ENCODE assay signal across 28 cellular contexts in the genomic region with DNA sequence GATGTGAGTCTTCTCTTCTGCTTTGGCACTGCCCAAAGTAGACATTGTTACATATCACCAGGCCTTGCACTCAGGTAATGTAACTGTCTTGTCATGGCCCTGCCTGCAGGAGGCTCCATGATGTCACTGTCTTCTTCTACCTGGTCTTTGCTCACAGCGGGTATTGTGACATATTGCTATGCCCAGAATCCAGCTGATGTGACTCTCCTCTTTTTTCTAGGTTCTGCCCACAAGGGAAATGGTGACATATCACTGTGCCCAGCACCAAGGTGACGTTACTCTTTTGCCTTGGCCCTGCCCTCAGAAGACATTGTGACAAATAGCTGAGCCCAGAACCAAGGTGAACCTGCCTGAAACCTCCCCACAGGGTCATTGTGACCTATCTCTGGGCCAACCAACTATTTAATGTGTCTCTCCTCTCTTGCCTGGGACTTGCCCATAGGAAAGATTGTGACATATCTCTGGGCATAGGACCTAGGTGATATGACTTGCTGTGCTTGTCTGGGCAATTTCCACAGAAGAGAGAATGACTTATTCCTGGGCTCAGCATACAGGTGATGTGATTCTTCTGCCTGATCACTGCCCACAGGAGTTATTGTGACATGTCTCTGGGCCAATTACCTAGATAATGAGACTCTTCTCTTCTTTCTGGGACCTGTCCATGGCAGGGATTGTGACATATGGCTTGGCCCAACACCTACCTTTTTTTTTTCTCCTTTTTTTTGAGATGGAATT. TPM values are rescaled to one million over a fixed set of nuclear protein-coding genes. Genes with fewer than 3 reads are reported as not detected.
DNase-seq lines count a peak whose midpoint lies in the region; ATAC-seq and TF ChIP-seq lines count a peak whose summit lies in the region.
"Had no signal": no experiment of that assay in that cellular context is flagged by ENCODE, and none has a peak within 500 bp of the region (broad histone marks: within the 10 kb centered on the region; RNA-seq: fewer than 3 reads in every experiment).

No MANE protein-coding gene starts in this region.

- CTCF ChIA-PET in CD8-positive, alpha-beta T cell (lab: Charles Lee) = no interaction called here
- CTCF ChIA-PET in OCI-LY7 (lab: Charles Lee; ENCODE audit: unreplicated experiment) = no interaction called here

- H3K27me3 Mint-ChIP-seq in CD8-positive, alpha-beta T cell (ENCODE audit: low read depth) = no peaks in the 10 kb centered on the region
- H3K27me3 Mint-ChIP-seq: IgD-negative memory B cell had no signal

- H3K4me3 ChIP-seq in CD8-positive, alpha-beta T cell (ENCODE audit: low read depth, low read length) = no peak overlapping the region
- no peak overlapping the region for H3K4me3 ChIP-seq in OCI-LY7 (ENCODE audit: low read depth, low read length, poor library complexity, severe bottlenecking)
- no peak overlapping the region for H3K4me3 ChIP-seq in esophagus (ENCODE audit: low read depth in 1 of 2, low read length in 2 of 2)
- no peak overlapping the region for H3K4me3 ChIP-seq in foreskin fibroblast (ENCODE audit: low read depth in 1 of 2, low read length in 2 of 2)
- H3K4me3 ChIP-seq: A549, gastrocnemius medialis, testis, uterus had no signal

- ATAC-seq in CD8-positive, alpha-beta T cell = peak; percentile 44
- ATAC-seq: A549, gastrocnemius medialis, left lobe of liver had no signal

- no peak overlapping the region for H2AFZ ChIP-seq in OCI-LY7 (ENCODE audit: low read length)

- no peaks in the 10 kb centered on the region for H3K27me3 ChIP-seq in CD8-positive, alpha-beta T cell (ENCODE audit: insufficient read depth, low read length)
- no peaks in the 10 kb centered on the region for H3K27me3 ChIP-seq in esophagus (ENCODE audit: control insufficient read depth in 1 of 2, insufficient read depth in 2 of 2, low read length in 2 of 2)
- H3K27me3 ChIP-seq: gastrocnemius medialis, testis, uterus had no signal

- H3K27ac Mint-ChIP-seq in CD8-positive, alpha-beta T cell = no peak overlapping the region
- H3K27ac Mint-ChIP-seq: CD14-positive monocyte, HFFc6, IgD-negative memory B cell, natural killer cell had no signal

- H3K27ac ChIP-seq in CD8-positive, alpha-beta T cell (ENCODE audit: low read depth, low read length) = no peak overlapping the region
- H3K27ac ChIP-seq in OCI-LY7 (ENCODE audit: low read depth, low read length, poor library complexity, severe bottlenecking) (no peak overlapping the region), esophagus (ENCODE audit: low read depth in 2 of 2, low read length in 1 of 2) (peak overlapping the region; percentile 57 to 76)
- H3K27ac ChIP-seq: A549, gastrocnemius medialis, testis, uterus had no signal

- POLR2A ChIA-PET in CD8-positive, alpha-beta T cell (lab: Charles Lee) = no interaction called here
- POLR2A ChIA-PET in OCI-LY7 (lab: Charles Lee) = interaction anchor here (1.0 kb wide), 1 partner anchor 13 kb away, joined by 3 read pairs; no protein-coding TSS in a partner anchor

- 54 to 57% methylated on average over 2 of the region's 2 CpGs for WGBS in esophagus, 2 donors

- DNase-seq in NCI-H748 (lab: John Stamatoyannopoulos, UW; ENCODE audit: unreplicated experiment) (peak; percentile 24), NCI-H748 treated with DMSO at 0.1 percent for 48 hours (lab: John Stamatoyannopoulos, UW) (no peak), OCI-LY7 (ENCODE audit: low spot score) (peak; percentile 53), GM19240 (ENCODE audit: insufficient read length, low spot score) (no peak), SHP77 treated with DMSO at 0.1 percent for 48 hours (lab: John Stamatoyannopoulos, UW) (no peak), foreskin fibroblast (no peak)
- no peak for DNase-seq in CD8-positive, alpha-beta T cell
- DNase-seq: activated CD4-positive, alpha-beta T cell treated with anti-CD3 and anti-CD28 coated beads, Interleukin-2, amount 50 U/mL, for 1 hour; activated effector memory CD4-positive, alpha-beta T cell treated with anti-CD3 and anti-CD28 coated beads, Interleukin-2, amount 50 U/mL, for 16 hours; EL; erythroblast; gastrocnemius medialis; HFFc6; hippocampal formation; natural killer cell; NCI-H1417 treated with DMSO at 0.1 percent for 48 hours; NCI-H2171; NCI-H510A treated with DMSO at 0.1 percent for 48 hours; SK-N-SH; small intestine; stimulated activated CD4-positive, alpha-beta T cell treated with anti-CD3 and anti-CD28 coated beads, Interleukin-1b, Interleukin-23, amount 100 ng/mL, for 48 hours; testis; uterus had no signal

- intact Hi-C loops in CD8-positive, alpha-beta T cell (cut with DNase I, micrococcal nuclease) = loop anchor here in 1 of 2 experiments (5.0 kb wide), 1 partner anchor 668 kb away; no protein-coding TSS in a partner anchor
- intact Hi-C loops in OCI-LY7 (cut with micrococcal nuclease; ENCODE audit: unreplicated experiment) = loop anchor here (5.0 kb wide), 4 partner anchors 53 to 313 kb away; no protein-coding TSS in a partner anchor

- H4K20me1 ChIP-seq in OCI-LY7 (ENCODE audit: insufficient read depth, low read length) = no peaks in the 10 kb centered on the region

- no peaks in the 10 kb centered on the region for H3K79me2 ChIP-seq in OCI-LY7 (ENCODE audit: insufficient read depth, low read depth, low read length)

- no peaks in the 10 kb centered on the region for H3K9me3 Mint-ChIP-seq in CD8-positive, alpha-beta T cell

- H3K9me2 ChIP-seq in OCI-LY7 (ENCODE audit: insufficient read depth, low read length) = no peaks in the 10 kb centered on the region
- H3K9me2 ChIP-seq: SK-N-SH had no signal

- no peaks in the 10 kb centered on the region for H3K9me3 ChIP-seq in CD8-positive, alpha-beta T cell (ENCODE audit: low read length)
- H3K9me3 ChIP-seq in OCI-LY7 (ENCODE audit: low read length) = no peaks in the 10 kb centered on the region
- H3K9me3 ChIP-seq in esophagus (ENCODE audit: control insufficient read depth in 2 of 2, insufficient read depth in 1 of 2, low read depth in 1 of 2, low read length in 1 of 2) = no peaks in the 10 kb centered on the region
- H3K9me3 ChIP-seq: gastrocnemius medialis, SK-N-SH, testis, uterus had no signal

- no peaks in the 10 kb centered on the region for H3K36me3 ChIP-seq in CD8-positive, alpha-beta T cell (ENCODE audit: insufficient read depth, low read length)
- H3K36me3 ChIP-seq in OCI-LY7 (ENCODE audit: insufficient read depth, low read length) = no peaks in the 10 kb centered on the region
- H3K36me3 ChIP-seq in esophagus (ENCODE audit: control insufficient read depth in 2 of 2, insufficient read depth in 2 of 2, low read length in 1 of 2) = no peaks in the 10 kb centered on the region
- H3K36me3 ChIP-seq: gastrocnemius medialis, uterus had no signal

- no peak overlapping the region for H3K4me3 Mint-ChIP-seq in CD8-positive, alpha-beta T cell
- H3K4me3 Mint-ChIP-seq: CD14-positive monocyte, HFFc6, IgD-negative memory B cell, natural killer cell had no signal

- BruUV-seq in OCI-LY7 (replicated peaks; lab: Mats Ljungman, UMichigan) = no TSS peak

- no peaks in the 10 kb centered on the region for H3K4me1 Mint-ChIP-seq in CD8-positive, alpha-beta T cell (ENCODE audit: low read depth)
- H3K4me1 Mint-ChIP-seq: CD14-positive monocyte, IgD-negative memory B cell, natural killer cell had no signal

- no peak for TF ChIP-seq CTCF in CD8-positive, alpha-beta T cell (IDR thresholded peaks at IDR 0.05)
- TF ChIP-seq CTCF in OCI-LY7 (conservative IDR thresholded peaks at IDR 0.05; ENCODE audit: low read length) = peak; percentile 67
- no peak for TF ChIP-seq CTCF in foreskin fibroblast (IDR thresholded peaks at IDR 0.05; ENCODE audit: low read depth, low read length)

- no peak overlapping the region for H3K4me2 ChIP-seq in OCI-LY7 (ENCODE audit: low read length)
- H3K4me2 ChIP-seq: A549, SK-N-SH had no signal

- no peaks in the 10 kb centered on the region for H3K36me3 Mint-ChIP-seq in CD8-positive, alpha-beta T cell
- H3K36me3 Mint-ChIP-seq: CD14-positive monocyte, IgD-negative memory B cell, natural killer cell had no signal

- no peaks in the 10 kb centered on the region for H3K4me1 ChIP-seq in CD8-positive, alpha-beta T cell (ENCODE audit: insufficient read depth, low read length)
- H3K4me1 ChIP-seq in OCI-LY7 (ENCODE audit: insufficient read depth, low read length, poor library complexity, severe bottlenecking) (no peaks in the 10 kb centered on the region), esophagus (ENCODE audit: control insufficient read depth in 2 of 2, insufficient read depth in 2 of 2, low read length in 1 of 2) (no peaks in the 10 kb centered on the region)
- H3K4me1 ChIP-seq: A549, gastrocnemius medialis, testis, uterus had no signal

RNA-seq across cellular contexts. Expression of a gene that starts 26.5 kb away (rescaled TPM):
- 10 to 100 TPM; 14.0 to 14.7 TPM for total RNA-seq in CD8-positive, alpha-beta T cell
- 63.3 and 68.9 TPM in 2 replicates for total RNA-seq in OCI-LY7 (2014; rRNA removed; shearing (Covaris generic))
- total RNA-seq in OCI-LY7 (2022) = 92.2 and 97.0 TPM in 2 replicates
- 1 to 10 TPM; 1.4 to 2.5 TPM for polyA plus RNA-seq in esophagus

Comparison
In these comparisons a context has a peak if more than half of its experiments do, and no peak if none do; other contexts are left out.
1. DNase-seq: peak in NCI-H748 (single experiment) and OCI-LY7 (single experiment); none in NCI-H748 treated with DMSO at 0.1 percent for 48 hours (single experiment), CD8-positive, alpha-beta T cell (0 of 7), GM19240 (single experiment), SHP77 treated with DMSO at 0.1 percent for 48 hours (single experiment) and foreskin fibroblast (0 of 2).
2. H3K27ac ChIP-seq: peak in esophagus (2 of 2); none in CD8-positive, alpha-beta T cell (single experiment) and OCI-LY7 (single experiment).
3. RNA of a gene that starts 26.5 kb away (total RNA-seq): 63.3 to 97.0 TPM in OCI-LY7; 14.0 to 14.7 TPM in CD8-positive, alpha-beta T cell; every median in the first group is over 4 times any median in the second.